ENCODE assay signal across 1 cellular context in genomic region chr6:157983439-157984119, GRCh38.
TF ChIP-seq lines count a peak whose summit lies in the region.

No MANE protein-coding gene starts in this region.

TF ChIP-seq in WTC11, 78 proteins besides CTCF, POLR2A, EP300 and RAD21 (continued from another document):
- TF ChIP-seq, protein P1, sequence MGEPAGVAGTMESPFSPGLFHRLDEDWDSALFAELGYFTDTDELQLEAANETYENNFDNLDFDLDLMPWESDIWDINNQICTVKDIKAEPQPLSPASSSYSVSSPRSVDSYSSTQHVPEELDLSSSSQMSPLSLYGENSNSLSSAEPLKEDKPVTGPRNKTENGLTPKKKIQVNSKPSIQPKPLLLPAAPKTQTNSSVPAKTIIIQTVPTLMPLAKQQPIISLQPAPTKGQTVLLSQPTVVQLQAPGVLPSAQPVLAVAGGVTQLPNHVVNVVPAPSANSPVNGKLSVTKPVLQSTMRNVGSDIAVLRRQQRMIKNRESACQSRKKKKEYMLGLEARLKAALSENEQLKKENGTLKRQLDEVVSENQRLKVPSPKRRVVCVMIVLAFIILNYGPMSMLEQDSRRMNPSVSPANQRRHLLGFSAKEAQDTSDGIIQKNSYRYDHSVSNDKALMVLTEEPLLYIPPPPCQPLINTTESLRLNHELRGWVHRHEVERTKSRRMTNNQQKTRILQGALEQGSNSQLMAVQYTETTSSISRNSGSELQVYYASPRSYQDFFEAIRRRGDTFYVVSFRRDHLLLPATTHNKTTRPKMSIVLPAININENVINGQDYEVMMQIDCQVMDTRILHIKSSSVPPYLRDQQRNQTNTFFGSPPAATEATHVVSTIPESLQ (CRISPR knock-in tag; IDR thresholded peaks at IDR 0.05) = no peak
